In genomic region chr15:88894348-88894818, GRCh38 we compare ENCODE assay signal across 8 cellular contexts. TPM values are rescaled to one million over a fixed set of nuclear protein-coding genes. Genes with fewer than 3 reads are reported as not detected.
DNase-seq lines count a peak whose midpoint lies in the region; ATAC-seq and TF ChIP-seq lines count a peak whose summit lies in the region.

No MANE protein-coding gene starts in this region.

- TF ChIP-seq EP300 in esophagus muscularis mucosa (IDR thresholded peaks at IDR 0.05), result no peak

- TF ChIP-seq CTCF in AG09319 (IDR thresholded peaks at IDR 0.05; ENCODE audit: low read depth, low read length) (peak; percentile 46), GM20000 (IDR thresholded peaks at IDR 0.05; ENCODE audit: extremely low read depth, missing control alignments) (peak; percentile 83), esophagus muscularis mucosa (IDR thresholded peaks at IDR 0.05) (peak; percentile 55 to 82 (median 57)), upper lobe of right lung (IDR thresholded peaks at IDR 0.05) (peak; percentile 74)

- intact Hi-C loops in esophagus muscularis mucosa (cut with DNase I), result no loop called here
- intact Hi-C loops in upper lobe of right lung (cut with DNase I), result loop anchor here (10.0 kb wide), 1 partner anchor 280 kb away; no protein-coding TSS in a partner anchor

- H2BK12ac ChIP-seq in trophoblast cell (ENCODE audit: low read length), result no peak overlapping the region

- H3K18ac ChIP-seq in trophoblast cell (ENCODE audit: low read length), result no peak overlapping the region

- no peak overlapping the region for H2AK5ac ChIP-seq in trophoblast cell (ENCODE audit: low read length)

- H3K9me3 ChIP-seq in esophagus muscularis mucosa, result no peaks in the 10 kb centered on the region
- H3K9me3 ChIP-seq in trophoblast cell (ENCODE audit: insufficient read depth, low read depth, low read length), result no peaks in the 10 kb centered on the region
- no peaks in the 10 kb centered on the region for H3K9me3 ChIP-seq in upper lobe of right lung

- no peak for TF ChIP-seq POLR2A in esophagus muscularis mucosa (IDR thresholded peaks at IDR 0.05; ENCODE audit: low read depth)

- H3K23ac ChIP-seq in trophoblast cell (ENCODE audit: low read length), result no peak overlapping the region

- H3K4me3 ChIP-seq in esophagus muscularis mucosa (peak overlapping the region; percentile 54 to 75 (median 61)), trophoblast cell (ENCODE audit: low read depth, low read length) (peak overlapping the region; percentile 72), upper lobe of right lung (peak overlapping the region; percentile 67)

- peak overlapping the region; percentile 81 for H3K4me2 ChIP-seq in trophoblast cell (ENCODE audit: low read length)

- peak overlapping the region in 1 of 4 donors; percentile 34 for H3K27ac ChIP-seq in esophagus muscularis mucosa (replicated peaks in 1 of 4)
- no peak overlapping the region for H3K27ac ChIP-seq in trophoblast cell (ENCODE audit: low read depth, low read length)
- no peak overlapping the region for H3K27ac ChIP-seq in upper lobe of right lung

- H2AFZ ChIP-seq in trophoblast cell (ENCODE audit: insufficient read depth, low read length, poor library complexity), result no peak overlapping the region

- no peak overlapping the region for H3K14ac ChIP-seq in trophoblast cell (ENCODE audit: low read length)

- no peak for DNase-seq in AG09319 (ENCODE audit: extremely low read depth, low read depth)
- DNase-seq in GM20000 (ENCODE audit: low spot score), result peak; percentile 82
- DNase-seq in NCI-H146 treated with DMSO at 0.1 percent for 48 hours (lab: John Stamatoyannopoulos, UW; ENCODE audit: unreplicated experiment), result peak; percentile 2
- peak; percentile 89 for DNase-seq in activated T-cell treated with anti-CD3 and anti-CD28 coated beads for 1 hour (ENCODE audit: low read depth)
- no peak for DNase-seq in esophagus muscularis mucosa (ENCODE audit: extremely low spot score)
- peak; percentile 73 to 91 for DNase-seq in trophoblast cell
- DNase-seq in upper lobe of right lung, result peak; percentile 84

- H3K27me3 ChIP-seq in esophagus muscularis mucosa (peaks cover 0 to 43% (median 9%) of the 10 kb centered on the region in 4 donors), trophoblast cell (ENCODE audit: insufficient read depth, low read length) (peaks cover 5% of the 10 kb centered on the region), upper lobe of right lung (peaks cover 7% of the 10 kb centered on the region)

- peaks cover 4% of the 10 kb centered on the region for H3K79me2 ChIP-seq in trophoblast cell (ENCODE audit: control insufficient read depth, insufficient read depth, low read length, poor library complexity)

- peaks cover 7 to 10% (median 7%) of the 10 kb centered on the region in 4 donors for H3K36me3 ChIP-seq in esophagus muscularis mucosa
- peaks cover 12 to 14% of the 10 kb centered on the region in 2 experiments for H3K36me3 ChIP-seq in trophoblast cell (ENCODE audit: control insufficient read depth in 1 of 2, insufficient read depth in 2 of 2, low read length in 2 of 2)
- H3K36me3 ChIP-seq in upper lobe of right lung, result no peaks in the 10 kb centered on the region

- H2BK120ac ChIP-seq in trophoblast cell (ENCODE audit: insufficient read depth, low read length, poor library complexity), result no peak overlapping the region

- peak; percentile 69 for ATAC-seq in upper lobe of right lung
- no peak for ATAC-seq in HG02840 (IDR thresholded peaks at IDR 0.05; ENCODE audit: low FRiP score, unreplicated experiment)

- H4K91ac ChIP-seq in trophoblast cell (ENCODE audit: low read depth, low read length), result no peak overlapping the region

- no peak overlapping the region for H3K9ac ChIP-seq in trophoblast cell (ENCODE audit: low read length)

- H4K8ac ChIP-seq in trophoblast cell (ENCODE audit: low read depth, low read length), result no peak overlapping the region

- H3K4me1 ChIP-seq in esophagus muscularis mucosa (peaks cover 47 to 53% (median 50%) of the 10 kb centered on the region in 4 donors), trophoblast cell (ENCODE audit: control insufficient read depth in 1 of 2, insufficient read depth in 2 of 2, low read length in 2 of 2) (peaks cover 10 to 28% of the 10 kb centered on the region in 2 experiments), upper lobe of right lung (peaks cover 27% of the 10 kb centered on the region)

- no peak overlapping the region for H2BK5ac ChIP-seq in trophoblast cell (ENCODE audit: low read depth, low read length, poor library complexity)

- H3K4ac ChIP-seq in trophoblast cell (ENCODE audit: low read depth, low read length), result no peak overlapping the region

- 7% methylated on average over 10 of the region's 23 CpGs for WGBS in esophagus muscularis mucosa
- WGBS in trophoblast cell (ENCODE audit: extremely low coverage, insufficient coverage, insufficient read length), result no CpG with 5 or more reads among the region's 23 CpGs

- no peak overlapping the region for H4K12ac ChIP-seq in trophoblast cell (ENCODE audit: low read depth, low read length)

- H3K79me1 ChIP-seq in trophoblast cell (ENCODE audit: low read length), result peaks cover 5% of the 10 kb centered on the region

RNA-seq across cellular contexts. Expression of gene HAPLN3, which starts 1.0 kb away (rescaled TPM):
- 10 to 100 TPM in 2 of 4 donors, 1 to 10 TPM in 2; 5.0 to 13.4 (median 9.9) TPM for total RNA-seq in esophagus muscularis mucosa
- 32.5 and 37.3 TPM in 2 replicates for polyA plus RNA-seq in trophoblast cell (2013)
- total RNA-seq in upper lobe of right lung, result 4.6 TPM

RNA-seq across cellular contexts. Expression of gene MFGE8, which starts 18.8 kb away (rescaled TPM):
- 100 to 1,000 TPM; 355 to 614 (median 564) TPM for total RNA-seq in esophagus muscularis mucosa
- polyA plus RNA-seq in trophoblast cell (2013), result 445 and 464 TPM in 2 replicates
- total RNA-seq in upper lobe of right lung, result 168 TPM

Comparison
In these comparisons a context has a peak if more than half of its experiments do, and no peak if none do; other contexts are left out.
1. DNase-seq: peak in GM20000 (single experiment), NCI-H146 treated with DMSO at 0.1 percent for 48 hours (single experiment), activated T-cell treated with anti-CD3 and anti-CD28 coated beads for 1 hour (single experiment), trophoblast cell (2 of 2) and upper lobe of right lung (single experiment); none in AG09319 (single experiment) and esophagus muscularis mucosa (single experiment).
2. Peak in every context shown above with its lines, with median percentiles within 50 percentile points of each other: CTCF ChIP-seq and H3K4me3 ChIP-seq.